Comparison of ENCODE assay signal across 1 cellular context in genomic region chr18:9771261-9771976, GRCh38.
TF ChIP-seq lines count a peak whose summit lies in the region.

No MANE protein-coding gene starts in this region.

TF ChIP-seq in HepG2, 621 proteins besides CTCF, POLR2A, EP300 and RAD21 (continued from another document and continues in another):
- TF ChIP-seq ZNF142 (CRISPR knock-in tag; IDR thresholded peaks at IDR 0.05) (no peak), BCL6 (CRISPR knock-in tag; IDR thresholded peaks at IDR 0.05) (no peak), TBX2 (CRISPR knock-in tag; IDR thresholded peaks at IDR 0.05; ENCODE audit: borderline replicate concordance) (no peak), NR2F2 (IDR thresholded peaks at IDR 0.05; ENCODE audit: borderline replicate concordance, low read depth) (no peak), ZNF354B (CRISPR knock-in tag; IDR thresholded peaks at IDR 0.05) (no peak), ZNF143 (CRISPR knock-in tag; IDR thresholded peaks at IDR 0.05) (no peak), CHCHD3 (CRISPR knock-in tag; IDR thresholded peaks at IDR 0.05) (no peak), ZKSCAN8 (CRISPR knock-in tag; IDR thresholded peaks at IDR 0.05; ENCODE audit: borderline replicate concordance) (no peak), SOX6 (IDR thresholded peaks at IDR 0.05) (no peak), SOX6 (CRISPR knock-in tag; IDR thresholded peaks at IDR 0.05) (no peak; the same call in 1 of the 2 replicates), KLF16 (CRISPR knock-in tag; IDR thresholded peaks at IDR 0.05) (no peak), ZNF101 (CRISPR knock-in tag; IDR thresholded peaks at IDR 0.05; ENCODE audit: borderline replicate concordance, low read depth) (no peak), MIXL1 (CRISPR knock-in tag; IDR thresholded peaks at IDR 0.05) (no peak), ZNF800 (CRISPR knock-in tag; IDR thresholded peaks at IDR 0.05) (no peak), U2AF1 (optimal IDR thresholded peaks at IDR 0.05; ENCODE audit: low read depth, low read length) (no peak), MXD1 (CRISPR knock-in tag; IDR thresholded peaks at IDR 0.05) (no peak), HES4 (CRISPR knock-in tag; IDR thresholded peaks at IDR 0.05; ENCODE audit: borderline replicate concordance) (no peak), KLF9 (CRISPR knock-in tag; IDR thresholded peaks at IDR 0.05; ENCODE audit: low read depth) (no peak), MTERF4 (CRISPR knock-in tag; IDR thresholded peaks at IDR 0.05) (no peak), ONECUT2 (CRISPR knock-in tag; IDR thresholded peaks at IDR 0.05) (no peak), REST (IDR thresholded peaks at IDR 0.05; ENCODE audit: borderline replicate concordance in 1 of 2, low read depth in 1 of 2, low read length in 2 of 2) (no peak), HOXA7 (CRISPR knock-in tag; IDR thresholded peaks at IDR 0.05) (no peak), ZFY (CRISPR knock-in tag; IDR thresholded peaks at IDR 0.05) (peak; percentile 32; the same call in 1 of the 2 replicates), ZNF317 (CRISPR knock-in tag; IDR thresholded peaks at IDR 0.05) (no peak), SNRNP70 (IDR thresholded peaks at IDR 0.05; ENCODE audit: low read depth, low read length) (no peak), CCDC6 (CRISPR knock-in tag; IDR thresholded peaks at IDR 0.05) (no peak), ZNF337 (CRISPR knock-in tag; IDR thresholded peaks at IDR 0.05; ENCODE audit: borderline replicate concordance, low read depth) (no peak), ZNF768 (CRISPR knock-in tag; IDR thresholded peaks at IDR 0.05) (peak; percentile 72; the same call in 1 of the 2 replicates), FOXA1 (IDR thresholded peaks at IDR 0.05) (no peak), FOXA1 (CRISPR knock-in tag; IDR thresholded peaks at IDR 0.05) (no peak), GATAD2A (CRISPR knock-in tag; IDR thresholded peaks at IDR 0.05) (peak; percentile 56; the same call in 1 of the 2 replicates), ZNF784 (CRISPR knock-in tag; IDR thresholded peaks at IDR 0.05; ENCODE audit: borderline replicate concordance) (no peak), ATF3 (CRISPR knock-in tag; IDR thresholded peaks at IDR 0.05) (no peak), PRMT3 (CRISPR knock-in tag; IDR thresholded peaks at IDR 0.05; ENCODE audit: borderline replicate concordance, low read depth) (no peak), FIP1L1 (IDR thresholded peaks at IDR 0.05; ENCODE audit: borderline replicate concordance, insufficient read depth, low read depth, low read length) (no peak), NFE2 (CRISPR knock-in tag; IDR thresholded peaks at IDR 0.05) (no peak), PRDM10 (CRISPR knock-in tag; IDR thresholded peaks at IDR 0.05; ENCODE audit: low read depth) (no peak), GRHL1 (CRISPR knock-in tag; conservative IDR thresholded peaks at IDR 0.05) (no peak), HOMEZ (CRISPR knock-in tag; IDR thresholded peaks at IDR 0.05; ENCODE audit: low read depth) (no peak)
